In genomic region chr14:61080591-61081010, GRCh38 we compare ENCODE assay signal across 12 cellular contexts.
DNase-seq lines count a peak whose midpoint lies in the region; ATAC-seq and TF ChIP-seq lines count a peak whose summit lies in the region.
"Had no signal": no experiment of that assay in that cellular context is flagged by ENCODE, and none has a peak within 500 bp of the region (broad histone marks: within the 10 kb centered on the region; RNA-seq: fewer than 3 reads in every experiment).

No MANE protein-coding gene starts in this region.

- CTCF ChIA-PET in activated B cell treated with CpG ODN at 0.5 μM for 24 hours (lab: Charles Lee): no interaction called here

- peaks cover 0 to 19% (median 0%) of the 10 kb centered on the region in 9 donors for H3K36me3 ChIP-seq in heart left ventricle
- no peaks in the 10 kb centered on the region for H3K36me3 ChIP-seq in right atrium auricular region
- no peaks in the 10 kb centered on the region for H3K36me3 ChIP-seq in HAP-1 (replicated peaks)
- H3K36me3 ChIP-seq: breast epithelium had no signal

- H3K27ac Mint-ChIP-seq in activated B cell treated with CpG ODN at 0.5 μM for 24 hours (peak overlapping the region; percentile 36), type B pancreatic cell (peak overlapping the region; percentile 11)

- peaks cover 0 to 6% (median 0%) of the 10 kb centered on the region in 12 donors for H3K9me3 ChIP-seq in heart left ventricle
- H3K9me3 ChIP-seq in right atrium auricular region: peaks cover 0 to 4% of the 10 kb centered on the region in 2 donors
- H3K9me3 ChIP-seq in HAP-1: no peaks in the 10 kb centered on the region
- H3K9me3 ChIP-seq: breast epithelium had no signal

- in situ Hi-C loops in GM13977 (cut with MboI; ENCODE audit: low pct_unique_long_range_greater_than_20kb, low sequenced_read_pairs, unreplicated experiment) (no loop called here), HAP-1 (cut with MboI; ENCODE audit: low sequenced_read_pairs) (no loop called here)

- TF ChIP-seq CTCF in heart left ventricle (IDR thresholded peaks at IDR 0.05): no peak
- TF ChIP-seq CTCF in right atrium auricular region (IDR thresholded peaks at IDR 0.05): no peak
- no peak for TF ChIP-seq CTCF in activated B cell treated with CpG ODN at 0.5 μM for 24 hours (IDR thresholded peaks at IDR 0.05)
- TF ChIP-seq CTCF in type B pancreatic cell (conservative IDR thresholded peaks at IDR 0.05): no peak
- TF ChIP-seq CTCF in GM13977 (IDR thresholded peaks at IDR 0.05; ENCODE audit: extremely low read depth, insufficient read depth, missing control alignments): no peak

- WGBS in heart left ventricle, 4 donors: 62 to 84% (median 74%) methylated on average over 7 to 11 of the region's 11 CpGs

- POLR2A ChIA-PET in activated B cell treated with CpG ODN at 0.5 μM for 24 hours (lab: Charles Lee): interaction anchor here (1.2 kb wide), 1 partner anchor 46 kb away, joined by 5 read pairs; no protein-coding TSS in a partner anchor

- H3K9me3 Mint-ChIP-seq in activated B cell treated with CpG ODN at 0.5 μM for 24 hours (no peaks in the 10 kb centered on the region), type B pancreatic cell (peaks cover 8% of the 10 kb centered on the region)

- H3K27me3 ChIP-seq in heart left ventricle (no peaks in the 10 kb centered on the region), right atrium auricular region (no peaks in the 10 kb centered on the region), HAP-1 (ENCODE audit: low read depth) (no peaks in the 10 kb centered on the region)
- H3K27me3 ChIP-seq: breast epithelium, tibial nerve had no signal

- H3K4me1 ChIP-seq in heart left ventricle (peaks cover 0 to 2% (median 0%) of the 10 kb centered on the region in 12 donors), right atrium auricular region (no peaks in the 10 kb centered on the region), HAP-1 (peaks cover 16% of the 10 kb centered on the region)
- H3K4me1 ChIP-seq: breast epithelium, tibial nerve had no signal

- H3K36me3 Mint-ChIP-seq in activated B cell treated with CpG ODN at 0.5 μM for 24 hours (ENCODE audit: low read depth) (no peaks in the 10 kb centered on the region), type B pancreatic cell (peaks cover 17% of the 10 kb centered on the region)

- peaks cover 20% of the 10 kb centered on the region for H3K4me1 Mint-ChIP-seq in activated B cell treated with CpG ODN at 0.5 μM for 24 hours
- H3K4me1 Mint-ChIP-seq in type B pancreatic cell (ENCODE audit: unreplicated experiment): peaks cover 12% of the 10 kb centered on the region

- H3K27ac ChIP-seq in heart left ventricle: no peak overlapping the region
- H3K27ac ChIP-seq in right atrium auricular region: no peak overlapping the region
- H3K27ac ChIP-seq: 22Rv1, breast epithelium, tibial nerve had no signal

- no peaks in the 10 kb centered on the region for H3K27me3 Mint-ChIP-seq in activated B cell treated with CpG ODN at 0.5 μM for 24 hours
- no peaks in the 10 kb centered on the region for H3K27me3 Mint-ChIP-seq in type B pancreatic cell

- DNase-seq in heart left ventricle (peak in 3 of 5 donors; percentile 22 to 32 (median 23)), right atrium auricular region (ENCODE audit: low spot score) (no peak), activated B cell treated with CpG ODN at 0.5 μM for 24 hours (peak; percentile 22), type B pancreatic cell (ENCODE audit: extremely low spot score, unreplicated experiment) (no peak), cerebellar cortex (ENCODE audit: low spot score) (no peak), GM13977 (ENCODE audit: low spot score) (no peak), HAP-1 (ENCODE audit: low spot score in 2 of 2) (no peak)
- DNase-seq: NCI-H2081 had no signal

- peak overlapping the region; percentile 30 for H3K4me3 Mint-ChIP-seq in activated B cell treated with CpG ODN at 0.5 μM for 24 hours
- H3K4me3 Mint-ChIP-seq in type B pancreatic cell: peak overlapping the region; percentile 1

- H3K4me3 ChIP-seq in heart left ventricle: no peak overlapping the region
- no peak overlapping the region for H3K4me3 ChIP-seq in right atrium auricular region
- no peak overlapping the region for H3K4me3 ChIP-seq in HAP-1
- H3K4me3 ChIP-seq: breast epithelium, tibial nerve had no signal

- no peak for TF ChIP-seq POLR2A in heart left ventricle (IDR thresholded peaks at IDR 0.05)

- ATAC-seq in heart left ventricle (peak in 2 of 4 donors; percentile 20 to 79), HG03045 (IDR thresholded peaks at IDR 0.05; ENCODE audit: unreplicated experiment) (peak; percentile 94), activated B cell treated with CpG ODN at 0.5 μM for 24 hours (ENCODE audit: low read depth) (peak; percentile 93)

- intact Hi-C loops in heart left ventricle (cut with DNase I): no loop called here
- intact Hi-C loops in activated B cell treated with CpG ODN at 0.5 μM for 24 hours (cut with micrococcal nuclease): loop anchor here (1.0 to 5.0 kb wide), 3 partner anchors 26 to 48 kb away; no protein-coding TSS in a partner anchor

Comparison
In these comparisons a context has a peak if more than half of its experiments do, and no peak if none do; other contexts are left out.
1. DNase-seq: peak in heart left ventricle (3 of 5) and activated B cell treated with CpG ODN at 0.5 μM for 24 hours (single experiment); none in right atrium auricular region (single experiment), type B pancreatic cell (single experiment), cerebellar cortex (single experiment), GM13977 (single experiment) and HAP-1 (0 of 2).